In the genomic region with DNA sequence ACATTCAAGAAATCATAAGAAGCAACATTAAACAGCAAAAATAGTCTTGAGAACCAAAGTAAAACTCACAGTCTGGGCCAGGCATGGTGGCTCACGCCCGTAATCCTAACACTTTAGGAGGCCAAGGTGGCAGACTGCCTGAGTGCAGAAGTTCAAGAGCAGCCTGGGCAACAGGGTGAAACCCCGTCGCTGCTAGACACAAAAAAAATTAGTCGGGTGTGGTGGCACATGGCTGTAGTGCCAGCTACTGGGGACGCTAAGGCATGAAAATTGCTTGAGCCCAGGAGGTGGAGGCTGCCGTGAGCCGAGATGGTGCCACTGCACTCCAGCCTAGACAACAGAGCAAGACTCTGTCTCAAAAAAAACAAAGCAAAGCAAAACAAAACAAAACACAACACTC, we compare ENCODE assay signal across 19 cellular contexts.
A peak's percentile ranks its signal among the peaks of the same experiment; 100 is the strongest.
DNase-seq lines count a peak whose midpoint lies in the region; ATAC-seq and TF ChIP-seq lines count a peak whose summit lies in the region.
"Had no signal": no experiment of that assay in that cellular context is flagged by ENCODE, and none has a peak within 500 bp of the region (broad histone marks: within the 10 kb centered on the region; RNA-seq: fewer than 3 reads in every experiment).

No MANE protein-coding gene starts in this region.

- BruUV-seq in A673 (replicated peaks; lab: Mats Ljungman, UMichigan) (no TSS peak), HCT116 (replicated peaks; lab: Mats Ljungman, UMichigan) (no TSS peak)

- RAD21 ChIA-PET in HCT116 (lab: Charles Lee; ENCODE audit: low non-redundant PET in 1 of 2, low total read pairs in 2 of 2, uncharacterized antibody in 2 of 2, unreplicated experiment in 2 of 2): no interaction called here

- intact Hi-C loops in A673 (cut with micrococcal nuclease; ENCODE audit: unreplicated experiment) (no loop called here), HCT116 (cut with micrococcal nuclease) (no loop called here), natural killer cell (cut with micrococcal nuclease) (loop anchor here (2.0 kb wide), 1 partner anchor 16 kb away; no protein-coding TSS in a partner anchor)

- no peak overlapping the region for H3K9ac ChIP-seq in HCT116 (ENCODE audit: low read length)

- no peaks in the 10 kb centered on the region for H3K27me3 Mint-ChIP-seq in natural killer cell (ENCODE audit: low read depth in 2 of 2)
- no peaks in the 10 kb centered on the region for H3K27me3 Mint-ChIP-seq in activated CD8-positive, alpha-beta memory T cell treated with anti-CD3 and anti-CD28 coated beads, Interleukin-2, amount 10 ng/mL, durations not matched to agents 7 days and 5 days
- no peaks in the 10 kb centered on the region for H3K27me3 Mint-ChIP-seq in activated T-cell treated with anti-CD3 and anti-CD28 coated beads, Interleukin-2, amount 50 U/mL, for 4 hours (ENCODE audit: low read depth)

- DNase-seq in A673 (ENCODE audit: low spot score): peak; percentile 18
- no peak for DNase-seq in HCT116 (ENCODE audit: low read depth, low spot score)
- no peak for DNase-seq in RWPE2 (ENCODE audit: low spot score)
- DNase-seq in natural killer cell: no peak
- no peak for DNase-seq in MV-4-11 (lab: John Stamatoyannopoulos, UW)
- no peak for DNase-seq in activated CD8-positive, alpha-beta memory T cell treated with anti-CD3 and anti-CD28 coated beads, Interleukin-2, amount 10 ng/mL, durations not matched to agents 7 days and 5 days
- DNase-seq in activated T-cell treated with anti-CD3 and anti-CD28 coated beads, Interleukin-2, amount 50 U/mL, for 4 hours: no peak
- DNase-seq: DMS 273 treated with DMSO at 0.1 percent for 48 hours, GF-D8, Karpas-422, NCI-H1105 treated with DMSO at 0.1 percent for 48 hours, NCI-H1930, NCI-H2171, NCI-H446 treated with DMSO at 0.1 percent for 48 hours, NCI-H748 treated with DMSO at 0.1 percent for 48 hours, Peyer's patch had no signal

- H3K36me3 ChIP-seq in A673 (ENCODE audit: insufficient read depth, low read length, poor library complexity, severe bottlenecking) (no peaks in the 10 kb centered on the region), HCT116 (ENCODE audit: control insufficient read depth in 1 of 2, insufficient read depth in 2 of 2, low read length in 2 of 2) (no peaks in the 10 kb centered on the region), RWPE2 (ENCODE audit: low read depth) (peaks cover 4% of the 10 kb centered on the region; the same call in 1 of the 2 replicates)
- H3K36me3 ChIP-seq: Peyer's patch, SJSA1 had no signal

- no peak for TF ChIP-seq POLR2A in HCT116 (IDR thresholded peaks at IDR 0.05; ENCODE audit: borderline replicate concordance, extremely low read depth, insufficient read depth, insufficient read length)

- H3K36me3 Mint-ChIP-seq in natural killer cell: no peaks in the 10 kb centered on the region
- H3K36me3 Mint-ChIP-seq in activated CD8-positive, alpha-beta memory T cell treated with anti-CD3 and anti-CD28 coated beads, Interleukin-2, amount 10 ng/mL, durations not matched to agents 7 days and 5 days: no peaks in the 10 kb centered on the region
- H3K36me3 Mint-ChIP-seq in activated T-cell treated with anti-CD3 and anti-CD28 coated beads, Interleukin-2, amount 50 U/mL, for 4 hours (ENCODE audit: insufficient read depth): no peaks in the 10 kb centered on the region
- H3K36me3 Mint-ChIP-seq: CD14-positive monocyte had no signal

- no peaks in the 10 kb centered on the region for H3K9me2 ChIP-seq in HCT116 (ENCODE audit: insufficient read depth)

- H4K20me1 ChIP-seq in HCT116 (ENCODE audit: insufficient read depth): no peaks in the 10 kb centered on the region

- no peak overlapping the region for H3K4me2 ChIP-seq in HCT116 (ENCODE audit: low read length)

- no peak for TF ChIP-seq RAD21 in HCT116 (IDR thresholded peaks at IDR 0.05; ENCODE audit: low read depth)

- no peak for TF ChIP-seq CTCF in A673 (conservative IDR thresholded peaks at IDR 0.05; ENCODE audit: low read depth, low read length)
- TF ChIP-seq CTCF in HCT116 (IDR thresholded peaks at IDR 0.05 in 2 of 3, conservative IDR thresholded peaks at IDR 0.05 in 1 of 3; ENCODE audit: borderline replicate concordance in 1 of 3, insufficient read depth in 1 of 3, low read depth in 2 of 3, low read length in 2 of 3): 0 out of 6 replicates have a peak, but pooled peaks of 1 of the 3 experiments have one; percentile 8
- TF ChIP-seq CTCF in RWPE2 (IDR thresholded peaks at IDR 0.05; ENCODE audit: poor library complexity, severe bottlenecking): no peak
- TF ChIP-seq CTCF in natural killer cell (IDR thresholded peaks at IDR 0.05): no peak

- no peaks in the 10 kb centered on the region for H3K27me3 ChIP-seq in A673 (replicated peaks; ENCODE audit: insufficient read depth, low read depth, low read length, poor library complexity)
- no peaks in the 10 kb centered on the region; the same call in 1 of the 2 replicates for H3K27me3 ChIP-seq in HCT116 (ENCODE audit: insufficient read depth, low read length)
- H3K27me3 ChIP-seq in RWPE2 (ENCODE audit: insufficient read depth, poor library complexity, severe bottlenecking): no peaks in the 10 kb centered on the region
- H3K27me3 ChIP-seq: Peyer's patch had no signal

- no peak overlapping the region for H2AFZ ChIP-seq in HCT116 (ENCODE audit: low read depth, low read length, poor library complexity, severe bottlenecking)

- no peak overlapping the region for H3K27ac Mint-ChIP-seq in natural killer cell
- H3K27ac Mint-ChIP-seq in activated CD8-positive, alpha-beta memory T cell treated with anti-CD3 and anti-CD28 coated beads, Interleukin-2, amount 10 ng/mL, durations not matched to agents 7 days and 5 days: no peak overlapping the region
- H3K27ac Mint-ChIP-seq: CD14-positive monocyte had no signal

- no peaks in the 10 kb centered on the region for H3K79me2 ChIP-seq in HCT116 (ENCODE audit: insufficient read depth, low read length)

- no peak overlapping the region for H3K4me3 Mint-ChIP-seq in natural killer cell
- no peak overlapping the region for H3K4me3 Mint-ChIP-seq in activated CD8-positive, alpha-beta memory T cell treated with anti-CD3 and anti-CD28 coated beads, Interleukin-2, amount 10 ng/mL, durations not matched to agents 7 days and 5 days
- no peak overlapping the region for H3K4me3 Mint-ChIP-seq in activated T-cell treated with anti-CD3 and anti-CD28 coated beads, Interleukin-2, amount 50 U/mL, for 4 hours
- H3K4me3 Mint-ChIP-seq: CD14-positive monocyte had no signal

- ATAC-seq in HCT116: peak; percentile 67
- 0 out of 3 replicates have a peak, but pooled peaks have one; percentile 13 for ATAC-seq in RWPE2 (ENCODE audit: low read depth)
- peak; percentile 11 to 52 (median 29) for ATAC-seq in natural killer cell
- no peak for ATAC-seq in HG02642 (IDR thresholded peaks at IDR 0.05; ENCODE audit: poor library complexity, unreplicated experiment)
- no peak for ATAC-seq in activated CD8-positive, alpha-beta memory T cell treated with anti-CD3 and anti-CD28 coated beads, Interleukin-2, amount 10 ng/mL, durations not matched to agents 7 days and 5 days
- no peak for ATAC-seq in activated T-cell treated with anti-CD3 and anti-CD28 coated beads, Interleukin-2, amount 50 U/mL, for 4 hours

- H3K27ac ChIP-seq in A673 (ENCODE audit: low read depth, low read length, poor library complexity, severe bottlenecking) (no peak overlapping the region), HCT116 (ENCODE audit: low read depth, low read length) (no peak overlapping the region), RWPE2 (ENCODE audit: poor library complexity, severe bottlenecking) (no peak overlapping the region)
- H3K27ac ChIP-seq: Peyer's patch, SJSA1 had no signal

- H3K9me3 ChIP-seq in A673 (ENCODE audit: low read depth, low read length, poor library complexity, severe bottlenecking) (peaks cover 39% of the 10 kb centered on the region), HCT116 (ENCODE audit: control insufficient read depth in 1 of 2, insufficient read depth in 1 of 2, low read depth in 1 of 2, low read length in 2 of 2) (peaks cover 18 to 19% of the 10 kb centered on the region in 2 experiments; a peak in 3 of 4 replicates), RWPE2 (ENCODE audit: severe bottlenecking) (no peaks in the 10 kb centered on the region)
- H3K9me3 ChIP-seq: Peyer's patch, SJSA1 had no signal

- CTCF ChIA-PET in A673 (lab: Charles Lee) (no interaction called here), HCT116 (lab: Charles Lee) (no interaction called here)
- CTCF ChIA-PET in activated CD8-positive, alpha-beta memory T cell treated with anti-CD3 and anti-CD28 coated beads, Interleukin-2, amount 10 ng/mL, durations not matched to agents 7 days and 5 days (lab: Charles Lee): no interaction called here

- no peaks in the 10 kb centered on the region for H3K4me1 ChIP-seq in A673 (ENCODE audit: insufficient read depth, low read length, poor library complexity, severe bottlenecking)
- H3K4me1 ChIP-seq in HCT116 (ENCODE audit: control insufficient read depth in 1 of 2, insufficient read depth in 2 of 2, low read length in 2 of 2): no peaks in the 10 kb centered on the region
- peaks cover 3% of the 10 kb centered on the region for H3K4me1 ChIP-seq in RWPE2 (ENCODE audit: insufficient read depth, poor library complexity, severe bottlenecking)
- H3K4me1 ChIP-seq: Peyer's patch, SJSA1 had no signal

- H3K4me1 Mint-ChIP-seq in natural killer cell: no peaks in the 10 kb centered on the region
- no peaks in the 10 kb centered on the region for H3K4me1 Mint-ChIP-seq in activated CD8-positive, alpha-beta memory T cell treated with anti-CD3 and anti-CD28 coated beads, Interleukin-2, amount 10 ng/mL, durations not matched to agents 7 days and 5 days
- H3K4me1 Mint-ChIP-seq in activated T-cell treated with anti-CD3 and anti-CD28 coated beads, Interleukin-2, amount 50 U/mL, for 4 hours (ENCODE audit: low read depth): no peaks in the 10 kb centered on the region
- H3K4me1 Mint-ChIP-seq: CD14-positive monocyte had no signal

- H3K9me3 Mint-ChIP-seq in natural killer cell: no peaks in the 10 kb centered on the region
- H3K9me3 Mint-ChIP-seq in activated CD8-positive, alpha-beta memory T cell treated with anti-CD3 and anti-CD28 coated beads, Interleukin-2, amount 10 ng/mL, durations not matched to agents 7 days and 5 days (ENCODE audit: low read depth): no peaks in the 10 kb centered on the region
- no peaks in the 10 kb centered on the region for H3K9me3 Mint-ChIP-seq in activated T-cell treated with anti-CD3 and anti-CD28 coated beads, Interleukin-2, amount 50 U/mL, for 4 hours
- H3K9me3 Mint-ChIP-seq: CD14-positive monocyte had no signal

- H3K4me3 ChIP-seq in A673 (ENCODE audit: low read depth, low read length, poor library complexity, severe bottlenecking) (no peak overlapping the region), HCT116 (replicated peaks in 1 of 2; ENCODE audit: low read depth in 1 of 2, low read length in 2 of 2) (no peak overlapping the region), RWPE2 (ENCODE audit: severe bottlenecking) (no peak overlapping the region)
- H3K4me3 ChIP-seq: Peyer's patch, SJSA1 had no signal

- POLR2A ChIA-PET in A673 (lab: Charles Lee; ENCODE audit: low non-redundant PET) (no interaction called here), HCT116 (lab: Charles Lee) (no interaction called here)

TF ChIP-seq in HCT116, 20 proteins besides CTCF, POLR2A, EP300 and RAD21 (continues in another document):
- TF ChIP-seq EZH2 (IDR thresholded peaks at IDR 0.05) (no peak), EZH2phosphoT487 (IDR thresholded peaks at IDR 0.05; ENCODE audit: borderline replicate concordance) (no peak), EGR1 (IDR thresholded peaks at IDR 0.05; ENCODE audit: low read depth) (no peak), ELF1 (IDR thresholded peaks at IDR 0.05; ENCODE audit: borderline replicate concordance, low read depth) (no peak)

Comparison
In these comparisons a context has a peak if more than half of its experiments do, and no peak if none do; other contexts are left out.
1. ATAC-seq: peak in HCT116 (single experiment), RWPE2 (single experiment) and natural killer cell (3 of 3); none in HG02642 (single experiment), activated CD8-positive, alpha-beta memory T cell treated with anti-CD3 and anti-CD28 coated beads, Interleukin-2, amount 10 ng/mL, durations not matched to agents 7 days and 5 days (single experiment) and activated T-cell treated with anti-CD3 and anti-CD28 coated beads, Interleukin-2, amount 50 U/mL, for 4 hours (0 of 2).